In genomic region chr6:149094156-149094555, GRCh38 we compare ENCODE assay signal across 13 cellular contexts.
A peak's percentile ranks its signal among the peaks of the same experiment; 100 is the strongest.
DNase-seq lines count a peak whose midpoint lies in the region; ATAC-seq, FAIRE-seq and TF ChIP-seq lines count a peak whose summit lies in the region.
"Had no signal": no experiment of that assay in that cellular context is flagged by ENCODE, and none has a peak within 500 bp of the region (broad histone marks: within the 10 kb centered on the region; RNA-seq: fewer than 3 reads in every experiment).

No MANE protein-coding gene starts in this region.

- H3K4me3 ChIP-seq in PC-3 (ENCODE audit: low read length) = no peak overlapping the region
- no peak overlapping the region for H3K4me3 ChIP-seq in K562
- no peak overlapping the region for H3K4me3 ChIP-seq in sigmoid colon
- H3K4me3 ChIP-seq: SJCRH30, transverse colon had no signal

- H3K4me2 ChIP-seq in PC-3 (ENCODE audit: low read length) = peak overlapping the region; percentile 41
- no peak overlapping the region for H3K4me2 ChIP-seq in K562 (ENCODE audit: insufficient read depth, low read length)

- H3K4me1 Mint-ChIP-seq in naive thymus-derived CD8-positive, alpha-beta T cell = peaks cover 27 to 53% (median 40%) of the 10 kb centered on the region in 4 donors

- TF ChIP-seq CTCF in PC-3 (conservative IDR thresholded peaks at IDR 0.05; ENCODE audit: low read depth, low read length) (no peak), K562 (IDR thresholded peaks at IDR 0.05 in 2 of 3, conservative IDR thresholded peaks at IDR 0.05 in 1 of 3; ENCODE audit: insufficient read depth in 2 of 3, low read depth in 1 of 3, low read length in 3 of 3) (no peak), sigmoid colon (IDR thresholded peaks at IDR 0.05) (no peak)

- ATAC-seq in PC-3 (peak; percentile 92), K562 (no peak), HG03175 (IDR thresholded peaks at IDR 0.05; ENCODE audit: unreplicated experiment) (no peak)
- ATAC-seq in naive thymus-derived CD8-positive, alpha-beta T cell = no peak
- ATAC-seq: left ventricle myocardium superior had no signal

- peaks cover 0 to 17% (median 10%) of the 10 kb centered on the region in 3 donors for H3K36me3 Mint-ChIP-seq in naive thymus-derived CD8-positive, alpha-beta T cell

- no peaks in the 10 kb centered on the region for H3F3A ChIP-seq in PC-3 (ENCODE audit: low read length, unreplicated experiment)

- POLR2A ChIA-PET in PC-3 (lab: Charles Lee; ENCODE audit: unreplicated experiment) (interaction anchor here (0.6 kb wide), 1 partner anchor 321 kb away, joined by 5 read pairs; no protein-coding TSS in a partner anchor), K562 (lab: Yijun Ruan, JAX) (no interaction called here)
- POLR2A ChIA-PET in naive thymus-derived CD8-positive, alpha-beta T cell (lab: Charles Lee) = interaction anchor here (0.8 to 2.5 kb wide), 3 partner anchors 35 to 222 kb away, joined by 3 to 6 read pairs (median 4); no protein-coding TSS in a partner anchor

- no peak for TF ChIP-seq RAD21 in K562 (CRISPR knock-in tag; conservative IDR thresholded peaks at IDR 0.05 in 1 of 2, IDR thresholded peaks at IDR 0.05 in 1 of 2)

- CTCF ChIA-PET in PC-3 (lab: Charles Lee) = no interaction called here
- CTCF ChIA-PET in K562 (lab: Yijun Ruan, JAX; ENCODE audit: low intra/inter-chr PET ratio) = no interaction called here

- intact Hi-C loops in PC-3 (cut with micrococcal nuclease) (loop anchor here (1.0 kb wide), 1 partner anchor 139 kb away; no protein-coding TSS in a partner anchor), K562 (cut with micrococcal nuclease) (no loop called here), sigmoid colon (cut with DNase I) (no loop called here)

- no peak for FAIRE-seq in K562 (lab: Jason Lieb, UNC)
- FAIRE-seq: frontal cortex, GM18507 had no signal

- TF ChIP-seq EP300 in K562 (IDR thresholded peaks at IDR 0.05; ENCODE audit: low read length) = no peak
- TF ChIP-seq EP300 in sigmoid colon (IDR thresholded peaks at IDR 0.05) = no peak

- BruUV-seq in PC-3 (replicated peaks; lab: Mats Ljungman, UMichigan) = no TSS peak
- BruUV-seq in K562 (replicated peaks; lab: Mats Ljungman, UMichigan) = no TSS peak

- in situ Hi-C loops in K562 (cut with MboI) = loop anchor here (5.0 kb wide), 1 partner anchor 333 kb away; no protein-coding TSS in a partner anchor
- in situ Hi-C loops in ACHN (cut with HindIII; ENCODE audit: low pct_ligation_motif_present, low pct_unique_long_range_greater_than_20kb, low sequenced_read_pairs) = loop anchor here (25.0 kb wide), 1 partner anchor 343 kb away; no protein-coding TSS in a partner anchor

- H3K36me3 ChIP-seq in PC-3 (ENCODE audit: low read depth, low read length) = no peaks in the 10 kb centered on the region; the same call in 1 of the 2 replicates
- H3K36me3 ChIP-seq in K562 (ENCODE audit: control insufficient read depth, insufficient read depth, low read length) = no peaks in the 10 kb centered on the region
- H3K36me3 ChIP-seq in sigmoid colon = no peaks in the 10 kb centered on the region
- H3K36me3 ChIP-seq: SJCRH30, transverse colon had no signal

- no peaks in the 10 kb centered on the region for H3K9me1 ChIP-seq in K562 (ENCODE audit: control insufficient read depth, insufficient read depth, low read length)

- peaks cover 7 to 21% (median 18%) of the 10 kb centered on the region in 9 donors for H3K9me3 Mint-ChIP-seq in naive thymus-derived CD8-positive, alpha-beta T cell

- H3K9ac ChIP-seq in PC-3 (ENCODE audit: low read length) (no peak overlapping the region), K562 (ENCODE audit: insufficient read depth in 1 of 2, low read depth in 2 of 2, low read length in 2 of 2) (no peak overlapping the region)

- H3K4me1 ChIP-seq in PC-3 (ENCODE audit: insufficient read depth, low read length) (peaks cover 19% of the 10 kb centered on the region), K562 (replicated peaks in 1 of 2; ENCODE audit: control insufficient read depth in 2 of 2, insufficient read depth in 2 of 2, low read length in 2 of 2) (no peaks in the 10 kb centered on the region; a peak in 1 of 5 replicates), sigmoid colon (peaks cover 0 to 21% (median 17%) of the 10 kb centered on the region in 4 donors)
- H3K4me1 ChIP-seq: SJCRH30 had no signal

- no peaks in the 10 kb centered on the region for H3K27me3 ChIP-seq in PC-3 (ENCODE audit: low read length)
- no peaks in the 10 kb centered on the region for H3K27me3 ChIP-seq in K562 (ENCODE audit: control insufficient read depth in 2 of 2, insufficient read depth in 2 of 2, low read length in 2 of 2)
- no peaks in the 10 kb centered on the region for H3K27me3 ChIP-seq in sigmoid colon
- H3K27me3 ChIP-seq: SJCRH30, transverse colon had no signal

- 0 out of 2 replicates have a peak overlapping the region, but pooled peaks have one; percentile 46 for H2AFZ ChIP-seq in PC-3 (ENCODE audit: low read length)
- H2AFZ ChIP-seq in K562 (ENCODE audit: low read depth, low read length) = no peak overlapping the region

- H3K27ac Mint-ChIP-seq in naive thymus-derived CD8-positive, alpha-beta T cell = peak overlapping the region in 9 of 10 donors; percentile 1 to 93 (median 74)

- H3K9me3 ChIP-seq in PC-3 (ENCODE audit: low read length) (peaks cover 5% of the 10 kb centered on the region; the same call in 1 of the 2 replicates), K562 (replicated peaks; ENCODE audit: control insufficient read depth, insufficient read depth, low read depth, low read length) (no peaks in the 10 kb centered on the region; the same call in 1 of the 2 replicates), sigmoid colon (no peaks in the 10 kb centered on the region)

- H3K27me3 Mint-ChIP-seq in naive thymus-derived CD8-positive, alpha-beta T cell = no peaks in the 10 kb centered on the region

- H4K20me1 ChIP-seq in PC-3 (ENCODE audit: low read length) = no peaks in the 10 kb centered on the region
- H4K20me1 ChIP-seq in K562 (replicated peaks; ENCODE audit: control insufficient read depth, insufficient read depth, low read length) = no peaks in the 10 kb centered on the region

- no peak for TF ChIP-seq POLR2A in K562 (conservative IDR thresholded peaks at IDR 0.05)
- no peak for TF ChIP-seq POLR2A in sigmoid colon (IDR thresholded peaks at IDR 0.05)

- H3K27ac ChIP-seq in PC-3 (ENCODE audit: low read length) (0 out of 2 replicates have a peak overlapping the region, but pooled peaks have one; percentile 11), K562 (ENCODE audit: extremely low read depth, low read depth, low read length) (no peak overlapping the region), sigmoid colon (no peak overlapping the region)
- H3K27ac ChIP-seq: SJCRH30, transverse colon had no signal

- H3K4me3 Mint-ChIP-seq in naive thymus-derived CD8-positive, alpha-beta T cell = peak overlapping the region in 8 of 10 donors; percentile 48 to 66 (median 54)

- H3K9me2 ChIP-seq in PC-3 (replicated peaks; ENCODE audit: low read length) = no peaks in the 10 kb centered on the region

- 30% methylated on average over 3 of the region's 3 CpGs for WGBS in K562 (ENCODE audit: insufficient coverage, low coverage, missing lambda C conversion rate)
- WGBS in sigmoid colon, 2 donors = 66 to 74% methylated on average over 3 of the region's 3 CpGs

- H3K79me2 ChIP-seq in PC-3 (ENCODE audit: low read length) (no peaks in the 10 kb centered on the region), K562 (ENCODE audit: control insufficient read depth, insufficient read depth, low read length) (no peaks in the 10 kb centered on the region)

- DNase-seq in ELR (ENCODE audit: low read depth) (peak; percentile 45), PC-3 (peak; percentile 62), K562 (ENCODE audit: extremely low read depth in 1 of 4, low spot score in 3 of 4) (no peak), ACHN (no peak), sigmoid colon (no peak)
- no peak for DNase-seq in naive thymus-derived CD8-positive, alpha-beta T cell
- DNase-seq: KG1, left ventricle myocardium superior, SJCRH30, transverse colon had no signal

TF ChIP-seq in K562, 482 proteins besides CTCF, POLR2A, EP300 and RAD21:
- TF ChIP-seq C11orf30 (IDR thresholded peaks at IDR 0.05; ENCODE audit: low read depth) (peak; percentile 76), MAFG (tag; conservative IDR thresholded peaks at IDR 0.05) (peak; percentile 36; the same call in 1 of the 2 replicates), PHF21A (IDR thresholded peaks at IDR 0.05; ENCODE audit: borderline replicate concordance, low read depth) (no peak), MAFK (IDR thresholded peaks at IDR 0.05; ENCODE audit: low read length) (peak; percentile 50; the same call in 1 of the 2 replicates), ZNF316 (IDR thresholded peaks at IDR 0.05) (peak; percentile 84)

Comparison
In these comparisons a context has a peak if more than half of its experiments do, and no peak if none do; other contexts are left out.
1. DNase-seq: peak in ELR (single experiment) and PC-3 (single experiment); none in K562 (0 of 4), naive thymus-derived CD8-positive, alpha-beta T cell (0 of 10), ACHN (single experiment) and sigmoid colon (single experiment).